ENCODE assay signal across 8 cellular contexts in the genomic region with DNA sequence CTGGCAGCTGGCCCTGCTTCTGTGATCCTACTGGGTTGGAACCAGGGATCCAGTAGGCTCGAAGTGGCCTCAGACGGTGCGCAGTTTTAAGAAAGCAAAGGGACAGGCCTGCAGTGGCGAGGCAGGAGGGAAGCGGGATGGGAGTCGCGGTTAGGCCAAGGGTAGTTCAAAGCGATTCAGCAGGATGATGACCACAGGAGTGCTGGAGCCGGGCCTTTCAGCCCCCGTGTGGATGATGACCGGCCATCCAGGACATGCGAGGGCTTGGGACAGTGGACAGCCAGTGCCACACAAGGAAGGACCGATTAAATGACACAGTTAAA. TPM values are rescaled to one million over a fixed set of nuclear protein-coding genes. Genes with fewer than 3 reads are reported as not detected.
DNase-seq lines count a peak whose midpoint lies in the region; FAIRE-seq and TF ChIP-seq lines count a peak whose summit lies in the region.

No MANE protein-coding gene starts in this region.

- H3K27ac Mint-ChIP-seq in activated T-cell treated with anti-CD3 and anti-CD28 coated beads, Interleukin-2, amount 50 U/mL, for 24 hours, result peak overlapping the region; percentile 98
- H3K27ac Mint-ChIP-seq in neural crest cell (ENCODE audit: unreplicated experiment), result peak overlapping the region; percentile 81

- FAIRE-seq in D721Med (lab: Jason Lieb, UNC), result no peak

- H3K4me1 Mint-ChIP-seq in activated T-cell treated with anti-CD3 and anti-CD28 coated beads, Interleukin-2, amount 50 U/mL, for 24 hours (ENCODE audit: low read depth), result peaks cover 49% of the 10 kb centered on the region
- peaks cover 24% of the 10 kb centered on the region for H3K4me1 Mint-ChIP-seq in neural crest cell

- TF ChIP-seq CTCF in WI38 (IDR thresholded peaks at IDR 0.05; ENCODE audit: low read depth, low read length), result no peak
- TF ChIP-seq CTCF in fibroblast of villous mesenchyme (IDR thresholded peaks at IDR 0.05; ENCODE audit: insufficient read depth, low read depth, low read length), result no peak
- TF ChIP-seq CTCF in neural crest cell (conservative IDR thresholded peaks at IDR 0.05), result no peak
- no peak for TF ChIP-seq CTCF in D721Med (IDR thresholded peaks at IDR 0.05; ENCODE audit: insufficient read depth, missing control alignments)

- H3K9me3 Mint-ChIP-seq in activated T-cell treated with anti-CD3 and anti-CD28 coated beads, Interleukin-2, amount 50 U/mL, for 24 hours, result no peaks in the 10 kb centered on the region
- H3K9me3 Mint-ChIP-seq in neural crest cell, result no peaks in the 10 kb centered on the region

- H3K4me3 ChIP-seq in WI38 (ENCODE audit: low read depth, low read length) (peak overlapping the region; percentile 74), fibroblast of villous mesenchyme (ENCODE audit: low read depth, low read length) (peak overlapping the region; percentile 70)

- in situ Hi-C loops in KBM-7 (cut with MboI; ENCODE audit: low pct_unique_long_range_greater_than_20kb, low sequenced_read_pairs), result loop anchor here (25.0 kb wide), 1 partner anchor 923 kb away; a partner anchor contains a TSS

- H3K4me3 Mint-ChIP-seq in activated T-cell treated with anti-CD3 and anti-CD28 coated beads, Interleukin-2, amount 50 U/mL, for 24 hours, result peak overlapping the region; percentile 94
- H3K4me3 Mint-ChIP-seq in neural crest cell, result peak overlapping the region; percentile 89

- H3K36me3 Mint-ChIP-seq in activated T-cell treated with anti-CD3 and anti-CD28 coated beads, Interleukin-2, amount 50 U/mL, for 24 hours (ENCODE audit: low read depth), result peaks cover 10% of the 10 kb centered on the region
- H3K36me3 Mint-ChIP-seq in neural crest cell (ENCODE audit: low read depth), result no peaks in the 10 kb centered on the region

- H3K27me3 Mint-ChIP-seq in activated T-cell treated with anti-CD3 and anti-CD28 coated beads, Interleukin-2, amount 50 U/mL, for 24 hours, result no peaks in the 10 kb centered on the region
- H3K27me3 Mint-ChIP-seq in neural crest cell (ENCODE audit: low read depth), result no peaks in the 10 kb centered on the region

- no peak for DNase-seq in activated T-cell treated with anti-CD3 and anti-CD28 coated beads, Interleukin-2, amount 50 U/mL, for 24 hours
- DNase-seq in activated T-cell treated with anti-CD3 and anti-CD28 coated beads for 4 hours, result no peak
- peak; percentile 62 for DNase-seq in KBM-7
- peak; percentile 41 for DNase-seq in fibroblast of villous mesenchyme (ENCODE audit: low read depth)
- peak; percentile 30 for DNase-seq in neural crest cell (ENCODE audit: low read depth, low spot score)
- no peak for DNase-seq in stimulated activated CD4-positive, alpha-beta T cell treated with anti-CD3 and anti-CD28 coated beads, Interleukin-4, amount 100 ng/mL, for 1 hour
- no peak for DNase-seq in D721Med (ENCODE audit: insufficient read length, low spot score)

RNA-seq across cellular contexts. Expression of a gene that starts 0.9 kb away (rescaled TPM):
- total RNA-seq in fibroblast of villous mesenchyme (33.5 and 33.7 TPM in 2 replicates), neural crest cell (53.2 and 55.2 TPM in 2 replicates)

Comparison
In these comparisons a context has a peak if more than half of its experiments do, and no peak if none do; other contexts are left out.
1. DNase-seq: peak in KBM-7 (single experiment), fibroblast of villous mesenchyme (single experiment) and neural crest cell (single experiment); none in activated T-cell treated with anti-CD3 and anti-CD28 coated beads, Interleukin-2, amount 50 U/mL, for 24 hours (single experiment), activated T-cell treated with anti-CD3 and anti-CD28 coated beads for 4 hours (single experiment), stimulated activated CD4-positive, alpha-beta T cell treated with anti-CD3 and anti-CD28 coated beads, Interleukin-4, amount 100 ng/mL, for 1 hour (single experiment) and D721Med (single experiment).